Comparison of ENCODE assay signal across 24 cellular contexts in genomic region chr15:96311639-96312038, GRCh38. TPM values are rescaled to one million over a fixed set of nuclear protein-coding genes. Genes with fewer than 3 reads are reported as not detected.
A peak's percentile ranks its signal among the peaks of the same experiment; 100 is the strongest.
DNase-seq lines count a peak whose midpoint lies in the region; ATAC-seq, FAIRE-seq and TF ChIP-seq lines count a peak whose summit lies in the region.
"Had no signal": no experiment of that assay in that cellular context is flagged by ENCODE, and none has a peak within 500 bp of the region (broad histone marks: within the 10 kb centered on the region; RNA-seq: fewer than 3 reads in every experiment).

No MANE protein-coding gene starts in this region.

- H3K4me3 ChIP-seq in K562 (no peak overlapping the region), fibroblast of the aortic adventitia (ENCODE audit: low read depth, low read length) (no peak overlapping the region), neural progenitor cell (no peak overlapping the region)
- H3K4me3 ChIP-seq: GM23248, HAP-1, SJCRH30 had no signal

- no peak for TF ChIP-seq POLR2A in K562 (conservative IDR thresholded peaks at IDR 0.05)

- H3K9me3 Mint-ChIP-seq in neural progenitor cell, result no peaks in the 10 kb centered on the region

- TF ChIP-seq CTCF in K562 (IDR thresholded peaks at IDR 0.05 in 2 of 3, conservative IDR thresholded peaks at IDR 0.05 in 1 of 3; ENCODE audit: insufficient read depth in 2 of 3, low read depth in 1 of 3, low read length in 3 of 3) (no peak), fibroblast of the aortic adventitia (IDR thresholded peaks at IDR 0.05; ENCODE audit: insufficient read depth, low read length) (no peak), neural progenitor cell (IDR thresholded peaks at IDR 0.05) (no peak)

- no peak for TF ChIP-seq RAD21 in K562 (CRISPR knock-in tag; conservative IDR thresholded peaks at IDR 0.05 in 1 of 2, IDR thresholded peaks at IDR 0.05 in 1 of 2)

- H3K27ac ChIP-seq in K562 (ENCODE audit: extremely low read depth, low read depth, low read length), result no peak overlapping the region
- H3K27ac ChIP-seq in neural progenitor cell, result no peak overlapping the region
- H3K27ac ChIP-seq: GM23248, HL-60, SJCRH30 had no signal

- H3K27me3 Mint-ChIP-seq in neural progenitor cell (ENCODE audit: insufficient read depth, low read depth), result no peaks in the 10 kb centered on the region

- H4K20me1 ChIP-seq in K562 (replicated peaks; ENCODE audit: control insufficient read depth, insufficient read depth, low read length) (no peaks in the 10 kb centered on the region), neural progenitor cell (ENCODE audit: low read depth) (no peaks in the 10 kb centered on the region)

- DNase-seq in K562 (ENCODE audit: extremely low read depth in 1 of 4, low spot score in 3 of 4) (no peak), fibroblast of the aortic adventitia (ENCODE audit: low read depth) (peak; percentile 25), sciatic nerve (ENCODE audit: low spot score) (no peak), COLO829 (ENCODE audit: low spot score) (no peak), amniotic stem cell (lab: John Stamatoyannopoulos, UW) (no peak), neural progenitor cell (ENCODE audit: low spot score) (no peak), NCI-H187 treated with DMSO at 0.1 percent for 48 hours (lab: John Stamatoyannopoulos, UW) (no peak)
- DNase-seq: BE2C; EL; GF-D8; GM23248; KBM-7; NCI-H1092; NCI-H1436; NCI-H2029; NCI-H2171; NCI-H345; NCI-H524; NCI-H774; NK-92 treated with Interleukin-12 subunit alpha and Interleukin-12 subunit beta, amount 100 ng/mL, for 24 hours; SJCRH30 had no signal

- no peak for FAIRE-seq in K562 (lab: Jason Lieb, UNC)
- FAIRE-seq: HepG2 had no signal

- H3K36me3 Mint-ChIP-seq in neural progenitor cell, result peaks cover 13% of the 10 kb centered on the region

- H3K4me1 ChIP-seq in K562 (replicated peaks in 1 of 2; ENCODE audit: control insufficient read depth in 2 of 2, insufficient read depth in 2 of 2, low read length in 2 of 2) (peaks cover 0 to 3% of the 10 kb centered on the region in 2 experiments; a peak in 2 of 5 replicates), neural progenitor cell (peaks cover 7% of the 10 kb centered on the region)
- H3K4me1 ChIP-seq: BE2C, SJCRH30 had no signal

- TF ChIP-seq EP300 in K562 (IDR thresholded peaks at IDR 0.05; ENCODE audit: low read length), result no peak

- H3K9ac ChIP-seq in K562 (ENCODE audit: insufficient read depth in 1 of 2, low read depth in 2 of 2, low read length in 2 of 2) (no peak overlapping the region), neural progenitor cell (no peak overlapping the region)
- H3K9ac ChIP-seq: GM23248 had no signal

- intact Hi-C loops in K562 (cut with micrococcal nuclease), result no loop called here
- intact Hi-C loops in sciatic nerve (cut with DNase I), result no loop called here

- no peaks in the 10 kb centered on the region for H3K27me3 ChIP-seq in K562 (ENCODE audit: control insufficient read depth in 2 of 2, insufficient read depth in 2 of 2, low read length in 2 of 2)
- H3K27me3 ChIP-seq in neural progenitor cell, result no peaks in the 10 kb centered on the region
- H3K27me3 ChIP-seq: SJCRH30 had no signal

- peaks cover 6% of the 10 kb centered on the region for H3F3A ChIP-seq in neural progenitor cell (ENCODE audit: low read depth)

- no peak overlapping the region for H3K27ac Mint-ChIP-seq in neural progenitor cell

- H3K9me3 ChIP-seq in K562 (replicated peaks; ENCODE audit: control insufficient read depth, insufficient read depth, low read depth, low read length), result no peaks in the 10 kb centered on the region
- H3K9me3 ChIP-seq in neural progenitor cell (ENCODE audit: low read depth), result no peaks in the 10 kb centered on the region
- H3K9me3 ChIP-seq: BE2C, HAP-1, SJCRH30 had no signal

- H3K9me1 ChIP-seq in K562 (ENCODE audit: control insufficient read depth, insufficient read depth, low read length), result no peaks in the 10 kb centered on the region

- WGBS in K562 (ENCODE audit: insufficient coverage, low coverage, missing lambda C conversion rate), result 78% methylated on average over 4 of the region's 4 CpGs

- H3K4me1 Mint-ChIP-seq in neural progenitor cell, result peaks cover 13% of the 10 kb centered on the region

- H2AFZ ChIP-seq in K562 (ENCODE audit: low read depth, low read length), result no peak overlapping the region
- no peak overlapping the region for H2AFZ ChIP-seq in neural progenitor cell (replicated peaks)
- H2AFZ ChIP-seq: GM23248 had no signal

- ATAC-seq in K562 (peak; percentile 41; the same call in 2 of the 3 replicates), sciatic nerve (peak; percentile 55)
- ATAC-seq: HepG2 had no signal

- no peak overlapping the region for H3K4me3 Mint-ChIP-seq in neural progenitor cell

- no peak overlapping the region for H3K4me2 ChIP-seq in K562 (ENCODE audit: insufficient read depth, low read length)
- no peak overlapping the region for H3K4me2 ChIP-seq in neural progenitor cell

- H3K36me3 ChIP-seq in K562 (ENCODE audit: control insufficient read depth, insufficient read depth, low read length) (no peaks in the 10 kb centered on the region), neural progenitor cell (no peaks in the 10 kb centered on the region)
- H3K36me3 ChIP-seq: BE2C, HAP-1, SJCRH30 had no signal

- no peaks in the 10 kb centered on the region for H3K79me2 ChIP-seq in K562 (ENCODE audit: control insufficient read depth, insufficient read depth, low read length)
- no peaks in the 10 kb centered on the region for H3K79me2 ChIP-seq in neural progenitor cell (ENCODE audit: low read depth)

- POLR2A ChIA-PET in K562 (lab: Yijun Ruan, JAX), result interaction anchor here (0.7 to 1.3 kb wide), 2 partner anchors 8 to 53 kb away, joined by 3 read pairs; no protein-coding TSS in a partner anchor

- in situ Hi-C loops in K562 (cut with MboI), result no loop called here

- BruUV-seq in K562 (replicated peaks; lab: Mats Ljungman, UMichigan), result no TSS peak

- CTCF ChIA-PET in K562 (lab: Yijun Ruan, JAX; ENCODE audit: low intra/inter-chr PET ratio), result no interaction called here

TF ChIP-seq in K562, 482 proteins besides CTCF, POLR2A, EP300 and RAD21 (continues in another document):
- no peak for TF ChIP-seq SLC30A9 (CRISPR knock-in tag; IDR thresholded peaks at IDR 0.05)
- TF ChIP-seq, protein P1, sequence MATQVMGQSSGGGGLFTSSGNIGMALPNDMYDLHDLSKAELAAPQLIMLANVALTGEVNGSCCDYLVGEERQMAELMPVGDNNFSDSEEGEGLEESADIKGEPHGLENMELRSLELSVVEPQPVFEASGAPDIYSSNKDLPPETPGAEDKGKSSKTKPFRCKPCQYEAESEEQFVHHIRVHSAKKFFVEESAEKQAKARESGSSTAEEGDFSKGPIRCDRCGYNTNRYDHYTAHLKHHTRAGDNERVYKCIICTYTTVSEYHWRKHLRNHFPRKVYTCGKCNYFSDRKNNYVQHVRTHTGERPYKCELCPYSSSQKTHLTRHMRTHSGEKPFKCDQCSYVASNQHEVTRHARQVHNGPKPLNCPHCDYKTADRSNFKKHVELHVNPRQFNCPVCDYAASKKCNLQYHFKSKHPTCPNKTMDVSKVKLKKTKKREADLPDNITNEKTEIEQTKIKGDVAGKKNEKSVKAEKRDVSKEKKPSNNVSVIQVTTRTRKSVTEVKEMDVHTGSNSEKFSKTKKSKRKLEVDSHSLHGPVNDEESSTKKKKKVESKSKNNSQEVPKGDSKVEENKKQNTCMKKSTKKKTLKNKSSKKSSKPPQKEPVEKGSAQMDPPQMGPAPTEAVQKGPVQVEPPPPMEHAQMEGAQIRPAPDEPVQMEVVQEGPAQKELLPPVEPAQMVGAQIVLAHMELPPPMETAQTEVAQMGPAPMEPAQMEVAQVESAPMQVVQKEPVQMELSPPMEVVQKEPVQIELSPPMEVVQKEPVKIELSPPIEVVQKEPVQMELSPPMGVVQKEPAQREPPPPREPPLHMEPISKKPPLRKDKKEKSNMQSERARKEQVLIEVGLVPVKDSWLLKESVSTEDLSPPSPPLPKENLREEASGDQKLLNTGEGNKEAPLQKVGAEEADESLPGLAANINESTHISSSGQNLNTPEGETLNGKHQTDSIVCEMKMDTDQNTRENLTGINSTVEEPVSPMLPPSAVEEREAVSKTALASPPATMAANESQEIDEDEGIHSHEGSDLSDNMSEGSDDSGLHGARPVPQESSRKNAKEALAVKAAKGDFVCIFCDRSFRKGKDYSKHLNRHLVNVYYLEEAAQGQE (CRISPR knock-in tag; IDR thresholded peaks at IDR 0.05; ENCODE audit: low read depth), result no peak

RNA-seq across cellular contexts. Expression of gene NR2F2, which starts 18.9 kb away (rescaled TPM):
- total RNA-seq in K562 (2011; cell fraction: chromatin; rRNA removed; ENCODE audit: low replicate concordance), result 16.8 and 21.5 TPM in 2 replicates
- total RNA-seq in K562 (2011; cell fraction: nucleolus; rRNA removed), result 10.5 and 13.2 TPM in 2 replicates
- total RNA-seq in K562 (2011; cell fraction: nucleoplasm; rRNA removed), result 14.2 and 23.5 TPM in 2 replicates
- total RNA-seq in K562 (2014; rRNA removed) (6.8 and 8.3 TPM in 2 replicates), K562 (2014; rRNA removed; fragmentation: Illumina TruSeq; extraction: Trizol) (8.3 and 9.9 TPM in 2 replicates), K562 (2015; rRNA removed; fragmentation: Illumina TruSeq; extraction: Trizol) (11.9 and 13.1 TPM in 2 replicates), K562 (2021) (49.7 and 51.8 TPM in 2 replicates), fibroblast of the aortic adventitia (ENCODE audit: low replicate concordance) (15.5 and 20.2 TPM in 2 replicates), sciatic nerve (242 TPM), neural progenitor cell (ENCODE audit: low replicate concordance) (24.6 and 32.1 TPM in 2 replicates)
- polyA plus RNA-seq in K562 (2011; rRNA removed) (6.0 and 10.9 TPM in 2 replicates), K562 (2014; fragmentation: Illumina TruSeq; extraction: Trizol) (41.0 and 41.5 TPM in 2 replicates), K562 (2014; fragmentation: Nextera tagmentation; extraction: Ambion mirVana) (10 to 100 TPM in 1 of 2 experiments, 1 to 10 TPM in 1; 9.7 to 11.1 TPM), K562 (2014; rRNA removed) (21.8 and 24.2 TPM in 2 replicates)
- polyA plus RNA-seq in K562 (2011; cell fraction: cytosol; rRNA removed), result 7.7 and 13.7 TPM in 2 replicates
- polyA plus RNA-seq in K562 (2011; cell fraction: nucleus; rRNA removed), result 11.9 and 16.2 TPM in 2 replicates
- polyA plus RNA-seq in K562 (2012), result 35.3 and 71.0 TPM in 2 replicates
- polyA minus RNA-seq in K562 (2011; rRNA and poly(A)+ RNA removed), result 5.4 TPM in 2 replicates
- polyA minus RNA-seq in K562 (2011; cell fraction: cytosol; rRNA and poly(A)+ RNA removed), result 17.7 and 27.6 TPM in 2 replicates
- polyA minus RNA-seq in K562 (2011; cell fraction: nucleus; rRNA and poly(A)+ RNA removed), result 9.8 and 9.9 TPM in 2 replicates
